35 cellular contexts compared by ENCODE assay signal in genomic region chr10:88461426-88461825, GRCh38.
"Had no signal": no experiment of that assay in that cellular context is flagged by ENCODE, and none has a peak within 500 bp of the region (broad histone marks: within the 10 kb centered on the region; RNA-seq: fewer than 3 reads in every experiment).

No MANE protein-coding gene starts in this region.

- DNase-seq: activated B cell treated with CpG ODN at 0.5 μM for 24 hours; activated CD4-positive, alpha-beta memory T cell treated with anti-CD3 and anti-CD28 coated beads for 36 hours; activated CD4-positive, alpha-beta T cell treated with anti-CD3 and anti-CD28 coated beads for 4 hours; activated CD4-positive, alpha-beta T cell treated with anti-CD3 and anti-CD28 coated beads, Interleukin-2, amount 10 ng/mL, durations not matched to agents 24 days and 14 days; activated CD4-positive, alpha-beta T cell treated with anti-CD3 and anti-CD28 coated beads, Interleukin-2, amount 50 U/mL, for 1 hour; activated CD4-positive, alpha-beta T cell treated with anti-CD3 and anti-CD28 coated beads, Interleukin-2, amount 50 U/mL, for 4 hours; activated CD4-positive, CD25-positive, alpha-beta regulatory T cell treated with anti-CD3 and anti-CD28 coated beads, Interleukin-2, amount 50 U/mL, for 72 hours; activated CD8-positive, alpha-beta memory T cell treated with anti-CD3 and anti-CD28 coated beads, Interleukin-2, amount 50 U/mL, for 4 hours; activated CD8-positive, alpha-beta T cell treated with anti-CD3 and anti-CD28 coated beads for 36 hours; activated effector memory CD4-positive, alpha-beta T cell treated with anti-CD3 and anti-CD28 coated beads, Interleukin-2, amount 50 U/mL, for 16 hours; activated gamma-delta T cell treated with Interleukin-2 at 50 U/mL for 16 hours; activated naive CD4-positive, alpha-beta T cell; activated naive CD4-positive, alpha-beta T cell treated with anti-CD3 and anti-CD28 coated beads for 36 hours; activated naive CD4-positive, alpha-beta T cell treated with anti-CD3 and anti-CD28 coated beads, Interleukin-2, amount 50 U/mL, for 16 hours; activated naive CD8-positive, alpha-beta T cell treated with anti-CD3 and anti-CD28 coated beads for 36 hours; activated T-cell treated with anti-CD3 and anti-CD28 coated beads for 4 hours; activated T-cell treated with anti-CD3 and anti-CD28 coated beads, Interleukin-2, amount 50 U/mL, for 1 hour; activated T-cell treated with anti-CD3 and anti-CD28 coated beads, Interleukin-2, amount 50 U/mL, for 4 hours; activated T-cell treated with anti-CD3 and anti-CD28 coated beads, Interleukin-2, amount 50 U/mL, for 72 hours; adrenal gland; amniotic stem cell; aorta; body of pancreas; brain microvascular endothelial cell; central memory CD4-positive, alpha-beta T cell; T-helper 1 cell; T-helper 2 cell; T-helper 9 cell had no signal

- ATAC-seq: activated CD8-positive, alpha-beta T cell treated with anti-CD3 and anti-CD28 coated beads for 36 hours; activated naive CD4-positive, alpha-beta T cell treated with anti-CD3 and anti-CD28 coated beads, Interleukin-2, amount 50 U/mL, for 72 hours; activated T-cell treated with anti-CD3 and anti-CD28 coated beads, Interleukin-2, amount 50 U/mL, for 4 hours; activated T-cell treated with anti-CD3 and anti-CD28 coated beads, Interleukin-2, amount 50 U/mL, for 72 hours; activated T-helper 17 cell treated with anti-CD3 and anti-CD28 coated beads, Interleukin-2, amount 50 U/mL, for 72 hours; body of pancreas had no signal

- H3K4me3 ChIP-seq: adrenal gland, body of pancreas, breast epithelium had no signal

- H3K9me3 ChIP-seq: adrenal gland, body of pancreas, breast epithelium had no signal

- H3K27ac ChIP-seq: adrenal gland, body of pancreas, brain microvascular endothelial cell, breast epithelium, VCaP had no signal

- H3K4me1 Mint-ChIP-seq: activated B cell treated with CpG ODN at 0.5 μM for 24 hours; activated CD4-positive, alpha-beta T cell treated with anti-CD3 and anti-CD28 coated beads, Interleukin-2, amount 10 ng/mL, durations not matched to agents 24 days and 14 days; activated naive CD8-positive, alpha-beta T cell treated with anti-CD3 and anti-CD28 coated beads for 36 hours; activated T-helper 17 cell treated with anti-CD3 and anti-CD28 coated beads, Interleukin-2, amount 50 U/mL, for 72 hours had no signal

- H3K9me3 Mint-ChIP-seq: activated B cell treated with CpG ODN at 0.5 μM for 24 hours; activated CD4-positive, alpha-beta memory T cell treated with anti-CD3 and anti-CD28 coated beads for 36 hours; activated CD8-positive, alpha-beta T cell treated with anti-CD3 and anti-CD28 coated beads for 36 hours; activated naive CD4-positive, alpha-beta T cell treated with anti-CD3 and anti-CD28 coated beads for 36 hours; activated naive CD4-positive, alpha-beta T cell treated with anti-CD3 and anti-CD28 coated beads, Interleukin-2, amount 50 U/mL, for 72 hours; activated naive CD8-positive, alpha-beta T cell treated with anti-CD3 and anti-CD28 coated beads for 36 hours; activated T-cell treated with anti-CD3 and anti-CD28 coated beads, Interleukin-2, amount 50 U/mL, for 4 hours; activated T-cell treated with anti-CD3 and anti-CD28 coated beads, Interleukin-2, amount 50 U/mL, for 72 hours; activated T-helper 17 cell treated with anti-CD3 and anti-CD28 coated beads, Interleukin-2, amount 50 U/mL, for 72 hours; T-helper 1 cell treated with Interleukin-12 subunit alpha and Interleukin-12 subunit beta and Interleukin-4 antibody, amounts not matched to agents 30 μg/mL and 1 μg/mL, for 36 hours; T-helper 2 cell treated with Interferon-gamma antibody and Interleukin-4, amounts not matched to agents 5 μg/mL and 100 μg/mL, for 36 hours had no signal

- H3K36me3 Mint-ChIP-seq: activated CD4-positive, alpha-beta memory T cell treated with anti-CD3 and anti-CD28 coated beads for 36 hours; activated naive CD4-positive, alpha-beta T cell treated with anti-CD3 and anti-CD28 coated beads, Interleukin-2, amount 50 U/mL, for 72 hours; activated naive CD8-positive, alpha-beta T cell treated with anti-CD3 and anti-CD28 coated beads for 36 hours had no signal

- H3K36me3 ChIP-seq: adrenal gland, brain microvascular endothelial cell, breast epithelium had no signal

- H3K27me3 Mint-ChIP-seq: activated B cell treated with CpG ODN at 0.5 μM for 24 hours; activated CD4-positive, alpha-beta memory T cell treated with anti-CD3 and anti-CD28 coated beads for 36 hours; activated CD8-positive, alpha-beta T cell treated with anti-CD3 and anti-CD28 coated beads for 36 hours; activated naive CD8-positive, alpha-beta T cell treated with anti-CD3 and anti-CD28 coated beads for 36 hours; activated T-helper 17 cell treated with anti-CD3 and anti-CD28 coated beads, Interleukin-2, amount 50 U/mL, for 72 hours had no signal

- H3K4me1 ChIP-seq: adrenal gland, breast epithelium had no signal

- H3K4me3 Mint-ChIP-seq: activated B cell treated with CpG ODN at 0.5 μM for 24 hours; activated CD4-positive, alpha-beta memory T cell treated with anti-CD3 and anti-CD28 coated beads for 36 hours; activated CD4-positive, alpha-beta T cell treated with anti-CD3 and anti-CD28 coated beads, Interleukin-2, amount 10 ng/mL, durations not matched to agents 24 days and 14 days; activated CD8-positive, alpha-beta T cell treated with anti-CD3 and anti-CD28 coated beads for 36 hours; activated naive CD4-positive, alpha-beta T cell treated with anti-CD3 and anti-CD28 coated beads for 36 hours; activated naive CD8-positive, alpha-beta T cell treated with anti-CD3 and anti-CD28 coated beads for 36 hours; activated T-cell treated with anti-CD3 and anti-CD28 coated beads, Interleukin-2, amount 50 U/mL, for 4 hours; activated T-cell treated with anti-CD3 and anti-CD28 coated beads, Interleukin-2, amount 50 U/mL, for 72 hours; activated T-helper 1 cell treated with anti-CD3 and anti-CD28 coated beads, Interleukin-12 subunit alpha, Interleukin-12 subunit beta, Interleukin-2, Interleukin-4 antibody, amounts not matched to agents 30 ng/mL and 10 ng/mL and 1 ng/mL, durations not matched to agents 14 hours and 24 hours and 36 hours; activated T-helper 17 cell treated with anti-CD3 and anti-CD28 coated beads, Interleukin-2, amount 50 U/mL, for 72 hours; T-helper 1 cell treated with Interleukin-12 subunit alpha and Interleukin-12 subunit beta and Interleukin-4 antibody, amounts not matched to agents 30 μg/mL and 1 μg/mL, for 36 hours; T-helper 2 cell treated with Interferon-gamma antibody and Interleukin-4, amounts not matched to agents 5 μg/mL and 100 μg/mL, for 36 hours had no signal

- H3K27ac Mint-ChIP-seq: activated B cell treated with CpG ODN at 0.5 μM for 24 hours; activated CD4-positive, alpha-beta memory T cell treated with anti-CD3 and anti-CD28 coated beads for 36 hours; activated CD4-positive, alpha-beta T cell treated with anti-CD3 and anti-CD28 coated beads, Interleukin-2, amount 10 ng/mL, durations not matched to agents 24 days and 14 days; activated CD8-positive, alpha-beta T cell treated with anti-CD3 and anti-CD28 coated beads for 36 hours; activated naive CD4-positive, alpha-beta T cell treated with anti-CD3 and anti-CD28 coated beads for 36 hours; activated naive CD4-positive, alpha-beta T cell treated with anti-CD3 and anti-CD28 coated beads, Interleukin-2, amount 50 U/mL, for 72 hours; activated naive CD8-positive, alpha-beta T cell treated with anti-CD3 and anti-CD28 coated beads for 36 hours; activated T-cell treated with anti-CD3 and anti-CD28 coated beads, Interleukin-2, amount 50 U/mL, for 72 hours; activated T-helper 1 cell treated with anti-CD3 and anti-CD28 coated beads, Interleukin-12 subunit alpha, Interleukin-12 subunit beta, Interleukin-2, Interleukin-4 antibody, amounts not matched to agents 30 ng/mL and 10 ng/mL and 1 ng/mL, durations not matched to agents 14 hours and 24 hours and 36 hours; activated T-helper 17 cell treated with anti-CD3 and anti-CD28 coated beads, Interleukin-2, amount 50 U/mL, for 72 hours; T-helper 1 cell treated with Interleukin-12 subunit alpha and Interleukin-12 subunit beta and Interleukin-4 antibody, amounts not matched to agents 30 μg/mL and 1 μg/mL, for 36 hours; T-helper 2 cell treated with Interferon-gamma antibody and Interleukin-4, amounts not matched to agents 5 μg/mL and 100 μg/mL, for 36 hours had no signal

- H3K27me3 ChIP-seq: adrenal gland, body of pancreas, brain microvascular endothelial cell, breast epithelium had no signal
